ENCODE assay signal across 1 cellular context in the genomic region with DNA sequence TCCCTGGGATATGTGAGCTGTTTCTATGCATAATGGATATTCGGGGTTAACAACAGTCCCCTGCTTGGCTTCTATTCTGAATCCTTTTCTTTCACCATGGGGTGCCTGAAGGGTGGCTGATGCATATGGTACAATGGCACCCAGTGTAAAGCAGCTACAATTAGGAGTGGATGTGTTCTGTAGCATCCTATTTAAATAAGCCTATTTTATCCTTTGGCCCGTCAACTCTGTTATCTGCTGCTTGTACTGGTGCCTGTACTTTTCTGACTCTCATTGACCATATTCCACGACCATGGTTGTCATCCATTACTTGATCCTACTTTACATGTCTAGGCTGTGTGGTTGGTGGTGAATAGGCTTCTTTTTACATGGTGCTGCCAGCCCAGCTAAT.
TF ChIP-seq lines count a peak whose summit lies in the region.

No MANE protein-coding gene starts in this region.

TF ChIP-seq in K562, 482 proteins besides CTCF, POLR2A, EP300 and RAD21:
- TF ChIP-seq FOXA3 (CRISPR knock-in tag; conservative IDR thresholded peaks at IDR 0.05 in 1 of 2, IDR thresholded peaks at IDR 0.05 in 1 of 2): no peak
- TF ChIP-seq, protein P1, sequence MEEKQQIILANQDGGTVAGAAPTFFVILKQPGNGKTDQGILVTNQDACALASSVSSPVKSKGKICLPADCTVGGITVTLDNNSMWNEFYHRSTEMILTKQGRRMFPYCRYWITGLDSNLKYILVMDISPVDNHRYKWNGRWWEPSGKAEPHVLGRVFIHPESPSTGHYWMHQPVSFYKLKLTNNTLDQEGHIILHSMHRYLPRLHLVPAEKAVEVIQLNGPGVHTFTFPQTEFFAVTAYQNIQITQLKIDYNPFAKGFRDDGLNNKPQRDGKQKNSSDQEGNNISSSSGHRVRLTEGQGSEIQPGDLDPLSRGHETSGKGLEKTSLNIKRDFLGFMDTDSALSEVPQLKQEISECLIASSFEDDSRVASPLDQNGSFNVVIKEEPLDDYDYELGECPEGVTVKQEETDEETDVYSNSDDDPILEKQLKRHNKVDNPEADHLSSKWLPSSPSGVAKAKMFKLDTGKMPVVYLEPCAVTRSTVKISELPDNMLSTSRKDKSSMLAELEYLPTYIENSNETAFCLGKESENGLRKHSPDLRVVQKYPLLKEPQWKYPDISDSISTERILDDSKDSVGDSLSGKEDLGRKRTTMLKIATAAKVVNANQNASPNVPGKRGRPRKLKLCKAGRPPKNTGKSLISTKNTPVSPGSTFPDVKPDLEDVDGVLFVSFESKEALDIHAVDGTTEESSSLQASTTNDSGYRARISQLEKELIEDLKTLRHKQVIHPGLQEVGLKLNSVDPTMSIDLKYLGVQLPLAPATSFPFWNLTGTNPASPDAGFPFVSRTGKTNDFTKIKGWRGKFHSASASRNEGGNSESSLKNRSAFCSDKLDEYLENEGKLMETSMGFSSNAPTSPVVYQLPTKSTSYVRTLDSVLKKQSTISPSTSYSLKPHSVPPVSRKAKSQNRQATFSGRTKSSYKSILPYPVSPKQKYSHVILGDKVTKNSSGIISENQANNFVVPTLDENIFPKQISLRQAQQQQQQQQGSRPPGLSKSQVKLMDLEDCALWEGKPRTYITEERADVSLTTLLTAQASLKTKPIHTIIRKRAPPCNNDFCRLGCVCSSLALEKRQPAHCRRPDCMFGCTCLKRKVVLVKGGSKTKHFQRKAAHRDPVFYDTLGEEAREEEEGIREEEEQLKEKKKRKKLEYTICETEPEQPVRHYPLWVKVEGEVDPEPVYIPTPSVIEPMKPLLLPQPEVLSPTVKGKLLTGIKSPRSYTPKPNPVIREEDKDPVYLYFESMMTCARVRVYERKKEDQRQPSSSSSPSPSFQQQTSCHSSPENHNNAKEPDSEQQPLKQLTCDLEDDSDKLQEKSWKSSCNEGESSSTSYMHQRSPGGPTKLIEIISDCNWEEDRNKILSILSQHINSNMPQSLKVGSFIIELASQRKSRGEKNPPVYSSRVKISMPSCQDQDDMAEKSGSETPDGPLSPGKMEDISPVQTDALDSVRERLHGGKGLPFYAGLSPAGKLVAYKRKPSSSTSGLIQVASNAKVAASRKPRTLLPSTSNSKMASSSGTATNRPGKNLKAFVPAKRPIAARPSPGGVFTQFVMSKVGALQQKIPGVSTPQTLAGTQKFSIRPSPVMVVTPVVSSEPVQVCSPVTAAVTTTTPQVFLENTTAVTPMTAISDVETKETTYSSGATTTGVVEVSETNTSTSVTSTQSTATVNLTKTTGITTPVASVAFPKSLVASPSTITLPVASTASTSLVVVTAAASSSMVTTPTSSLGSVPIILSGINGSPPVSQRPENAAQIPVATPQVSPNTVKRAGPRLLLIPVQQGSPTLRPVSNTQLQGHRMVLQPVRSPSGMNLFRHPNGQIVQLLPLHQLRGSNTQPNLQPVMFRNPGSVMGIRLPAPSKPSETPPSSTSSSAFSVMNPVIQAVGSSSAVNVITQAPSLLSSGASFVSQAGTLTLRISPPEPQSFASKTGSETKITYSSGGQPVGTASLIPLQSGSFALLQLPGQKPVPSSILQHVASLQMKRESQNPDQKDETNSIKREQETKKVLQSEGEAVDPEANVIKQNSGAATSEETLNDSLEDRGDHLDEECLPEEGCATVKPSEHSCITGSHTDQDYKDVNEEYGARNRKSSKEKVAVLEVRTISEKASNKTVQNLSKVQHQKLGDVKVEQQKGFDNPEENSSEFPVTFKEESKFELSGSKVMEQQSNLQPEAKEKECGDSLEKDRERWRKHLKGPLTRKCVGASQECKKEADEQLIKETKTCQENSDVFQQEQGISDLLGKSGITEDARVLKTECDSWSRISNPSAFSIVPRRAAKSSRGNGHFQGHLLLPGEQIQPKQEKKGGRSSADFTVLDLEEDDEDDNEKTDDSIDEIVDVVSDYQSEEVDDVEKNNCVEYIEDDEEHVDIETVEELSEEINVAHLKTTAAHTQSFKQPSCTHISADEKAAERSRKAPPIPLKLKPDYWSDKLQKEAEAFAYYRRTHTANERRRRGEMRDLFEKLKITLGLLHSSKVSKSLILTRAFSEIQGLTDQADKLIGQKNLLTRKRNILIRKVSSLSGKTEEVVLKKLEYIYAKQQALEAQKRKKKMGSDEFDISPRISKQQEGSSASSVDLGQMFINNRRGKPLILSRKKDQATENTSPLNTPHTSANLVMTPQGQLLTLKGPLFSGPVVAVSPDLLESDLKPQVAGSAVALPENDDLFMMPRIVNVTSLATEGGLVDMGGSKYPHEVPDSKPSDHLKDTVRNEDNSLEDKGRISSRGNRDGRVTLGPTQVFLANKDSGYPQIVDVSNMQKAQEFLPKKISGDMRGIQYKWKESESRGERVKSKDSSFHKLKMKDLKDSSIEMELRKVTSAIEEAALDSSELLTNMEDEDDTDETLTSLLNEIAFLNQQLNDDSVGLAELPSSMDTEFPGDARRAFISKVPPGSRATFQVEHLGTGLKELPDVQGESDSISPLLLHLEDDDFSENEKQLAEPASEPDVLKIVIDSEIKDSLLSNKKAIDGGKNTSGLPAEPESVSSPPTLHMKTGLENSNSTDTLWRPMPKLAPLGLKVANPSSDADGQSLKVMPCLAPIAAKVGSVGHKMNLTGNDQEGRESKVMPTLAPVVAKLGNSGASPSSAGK (IDR thresholded peaks at IDR 0.05): peak; percentile 21; the same call in 1 of the 2 replicates
TF ChIP-seq in K562: peak in this region for 1.
